Comparison of ENCODE assay signal across 25 cellular contexts in genomic region chr6:41688256-41688965, GRCh38. TPM values are rescaled to one million over a fixed set of nuclear protein-coding genes. Genes with fewer than 3 reads are reported as not detected.
DNase-seq lines count a peak whose midpoint lies in the region; ATAC-seq and TF ChIP-seq lines count a peak whose summit lies in the region.
"Had no signal": no experiment of that assay in that cellular context is flagged by ENCODE, and none has a peak within 500 bp of the region (broad histone marks: within the 10 kb centered on the region; RNA-seq: fewer than 3 reads in every experiment).

No MANE protein-coding gene starts in this region.

- H3K79me2 ChIP-seq in neural progenitor cell (ENCODE audit: low read depth): no peaks in the 10 kb centered on the region

- H3K9me3 Mint-ChIP-seq in neural progenitor cell: no peaks in the 10 kb centered on the region
- H3K9me3 Mint-ChIP-seq in type B pancreatic cell: no peaks in the 10 kb centered on the region
- H3K9me3 Mint-ChIP-seq: CD8-positive, alpha-beta T cell; nephron; stimulated activated naive CD8-positive, alpha-beta T cell treated with anti-CD3 and anti-CD28 coated beads, Interleukin-15, Interleukin-2, amounts not matched to agents 100 ng/mL and 50 ng/mL, for 24 hours had no signal

- no peaks in the 10 kb centered on the region for H3K36me3 Mint-ChIP-seq in neural progenitor cell
- no peaks in the 10 kb centered on the region for H3K36me3 Mint-ChIP-seq in type B pancreatic cell

- no peak overlapping the region for H3K4me3 ChIP-seq in heart left ventricle
- no peak overlapping the region for H3K4me3 ChIP-seq in right cardiac atrium (ENCODE audit: low read length)
- H3K4me3 ChIP-seq in neural progenitor cell: no peak overlapping the region
- H3K4me3 ChIP-seq: left lung, vagina had no signal

- H2AFZ ChIP-seq in neural progenitor cell (replicated peaks): no peak overlapping the region

- no peak overlapping the region for H3K9ac ChIP-seq in neural progenitor cell

- no peak for TF ChIP-seq POLR2A in heart left ventricle (IDR thresholded peaks at IDR 0.05)

- 59 to 81% (median 67%) methylated on average over 5 of the region's 5 CpGs for WGBS in heart left ventricle, 4 donors
- WGBS in right cardiac atrium: 80% methylated on average over 5 of the region's 5 CpGs

- H3K4me3 Mint-ChIP-seq in neural progenitor cell: no peak overlapping the region
- no peak overlapping the region for H3K4me3 Mint-ChIP-seq in type B pancreatic cell
- H3K4me3 Mint-ChIP-seq: CD8-positive, alpha-beta T cell; nephron; stimulated activated naive CD8-positive, alpha-beta T cell treated with anti-CD3 and anti-CD28 coated beads, Interleukin-15, Interleukin-2, amounts not matched to agents 100 ng/mL and 50 ng/mL, for 24 hours had no signal

- H3K9me3 ChIP-seq in heart left ventricle (no peaks in the 10 kb centered on the region), right cardiac atrium (ENCODE audit: control insufficient read depth, low read length) (no peaks in the 10 kb centered on the region), neural progenitor cell (ENCODE audit: low read depth) (no peaks in the 10 kb centered on the region)
- H3K9me3 ChIP-seq: left lung, vagina had no signal

- peak overlapping the region; percentile 97 for H3K27ac Mint-ChIP-seq in neural progenitor cell
- peak overlapping the region; percentile 17 for H3K27ac Mint-ChIP-seq in type B pancreatic cell
- H3K27ac Mint-ChIP-seq: CD8-positive, alpha-beta T cell; stimulated activated naive CD8-positive, alpha-beta T cell treated with anti-CD3 and anti-CD28 coated beads, Interleukin-15, Interleukin-2, amounts not matched to agents 100 ng/mL and 50 ng/mL, for 24 hours had no signal

- TF ChIP-seq CTCF in heart left ventricle (IDR thresholded peaks at IDR 0.05): no peak
- TF ChIP-seq CTCF in neural progenitor cell (IDR thresholded peaks at IDR 0.05): no peak
- no peak for TF ChIP-seq CTCF in type B pancreatic cell (conservative IDR thresholded peaks at IDR 0.05)

- H3F3A ChIP-seq in neural progenitor cell (ENCODE audit: low read depth): no peaks in the 10 kb centered on the region

- intact Hi-C loops in heart left ventricle (cut with DNase I) (loop anchor here in 2 of 10 donors (10.0 kb wide), 2 partner anchors 224 to 264 kb away; no protein-coding TSS in a partner anchor), right cardiac atrium (cut with DNase I) (loop anchor here (5.0 to 10.0 kb wide), 3 partner anchors 224 to 321 kb away; no protein-coding TSS in a partner anchor)

- no peaks in the 10 kb centered on the region for H3K27me3 ChIP-seq in heart left ventricle
- H3K27me3 ChIP-seq in right cardiac atrium (ENCODE audit: control insufficient read depth, insufficient read depth): no peaks in the 10 kb centered on the region
- peaks cover 14% of the 10 kb centered on the region for H3K27me3 ChIP-seq in neural progenitor cell
- H3K27me3 ChIP-seq: vagina had no signal

- peak; percentile 20 to 58 (median 42) for ATAC-seq in heart left ventricle
- ATAC-seq in right cardiac atrium: no peak
- ATAC-seq in GM18907 (IDR thresholded peaks at IDR 0.05; ENCODE audit: unreplicated experiment): no peak
- ATAC-seq: CD8-positive, alpha-beta T cell had no signal

- peak in 1 of 5 donors; percentile 36 for DNase-seq in heart left ventricle
- DNase-seq in right cardiac atrium: no peak
- no peak for DNase-seq in neural progenitor cell (ENCODE audit: low spot score)
- DNase-seq in type B pancreatic cell (ENCODE audit: extremely low spot score, unreplicated experiment): no peak
- no peak for DNase-seq in LoVo (ENCODE audit: low spot score)
- DNase-seq in SKM-1 (lab: John Stamatoyannopoulos, UW; ENCODE audit: unreplicated experiment): no peak
- DNase-seq: ACHN; activated CD4-positive, alpha-beta T cell treated with anti-CD3 and anti-CD28 coated beads, Interleukin-2, amount 50 U/mL, for 4 hours; activated T-cell treated with anti-CD3 and anti-CD28 coated beads, Interleukin-2, amount 50 U/mL, for 1 hour; CD8-positive, alpha-beta T cell; cerebellar nuclear complex; DMS79 treated with DMSO at 0.1 percent for 48 hours; NCI-H1436; NCI-H2171 treated with DMSO at 0.1 percent for 48 hours; NCI-H748 treated with DMSO at 0.1 percent for 48 hours; stimulated activated CD4-positive, alpha-beta T cell treated with anti-CD3 and anti-CD28 coated beads, Interleukin-15, amount 100 ng/mL, for 24 hours had no signal

- H3K4me1 ChIP-seq in heart left ventricle (peaks cover 0 to 34% (median 13%) of the 10 kb centered on the region in 12 donors), right cardiac atrium (ENCODE audit: control insufficient read depth, insufficient read depth, low read length) (peaks cover 1% of the 10 kb centered on the region), neural progenitor cell (no peaks in the 10 kb centered on the region)

- H3K27me3 Mint-ChIP-seq in neural progenitor cell (ENCODE audit: insufficient read depth, low read depth): peaks cover 2% of the 10 kb centered on the region
- H3K27me3 Mint-ChIP-seq in type B pancreatic cell: peaks cover 19% of the 10 kb centered on the region
- H3K27me3 Mint-ChIP-seq: stimulated activated naive CD8-positive, alpha-beta T cell treated with anti-CD3 and anti-CD28 coated beads, Interleukin-15, Interleukin-2, amounts not matched to agents 100 ng/mL and 50 ng/mL, for 24 hours had no signal

- peak overlapping the region in 4 of 12 donors; percentile 23 to 51 (median 36) for H3K27ac ChIP-seq in heart left ventricle
- H3K27ac ChIP-seq in right cardiac atrium (ENCODE audit: low read length): no peak overlapping the region
- peak overlapping the region; percentile 89 for H3K27ac ChIP-seq in cingulate gyrus (ENCODE audit: low read depth, low read length)
- H3K27ac ChIP-seq in neural progenitor cell: no peak overlapping the region
- H3K27ac ChIP-seq: left lung, vagina had no signal

- H3K4me1 Mint-ChIP-seq in neural progenitor cell: peaks cover 7% of the 10 kb centered on the region
- peaks cover 15% of the 10 kb centered on the region for H3K4me1 Mint-ChIP-seq in type B pancreatic cell (ENCODE audit: unreplicated experiment)

- H3K4me2 ChIP-seq in neural progenitor cell: no peak overlapping the region

- peaks cover 2 to 72% (median 62%) of the 10 kb centered on the region in 9 donors for H3K36me3 ChIP-seq in heart left ventricle
- no peaks in the 10 kb centered on the region for H3K36me3 ChIP-seq in neural progenitor cell

- no peaks in the 10 kb centered on the region for H4K20me1 ChIP-seq in neural progenitor cell (ENCODE audit: low read depth)

RNA-seq across cellular contexts. Expression of gene TFEB, which starts 47.0 kb away (rescaled TPM):
- total RNA-seq in heart left ventricle (10 to 100 TPM; 26.2 to 47.2 (median 41.1) TPM), right cardiac atrium (10 to 100 TPM; 31.6 to 51.1 (median 46.2) TPM), neural progenitor cell (ENCODE audit: low replicate concordance) (0.13 and 0.46 TPM in 2 replicates), type B pancreatic cell (ENCODE audit: low replicate concordance) (4.6 and 6.2 TPM in 2 replicates)
- polyA plus RNA-seq in heart left ventricle (10 to 100 TPM; 37.7 to 40.1 TPM), right cardiac atrium (33.4 TPM)

RNA-seq across cellular contexts. Expression of gene MDFI, which starts 50.1 kb away (rescaled TPM):
- 1 to 10 TPM in 6 of 9 donors, under 1 TPM in 3; 0.35 to 9.3 (median 2.2) TPM for total RNA-seq in heart left ventricle
- polyA plus RNA-seq in heart left ventricle: 1 to 10 TPM in 1 of 2 donors, under 1 TPM in 1; 0.76 to 2.9 TPM
- 10 to 100 TPM in 2 of 4 donors, 1 to 10 TPM in 2; 8.0 to 11.9 (median 10.0) TPM for total RNA-seq in right cardiac atrium
- polyA plus RNA-seq in right cardiac atrium: 4.9 TPM
- total RNA-seq in neural progenitor cell (ENCODE audit: low replicate concordance): 29.5 and 87.4 TPM in 2 replicates
- 53.9 and 94.5 TPM in 2 replicates for total RNA-seq in type B pancreatic cell (ENCODE audit: low replicate concordance)
- total RNA-seq: CD8-positive, alpha-beta T cell had no signal

RNA-seq across cellular contexts. Expression of gene PGC, which starts 58.8 kb away (rescaled TPM):
- total RNA-seq in heart left ventricle: not detected
- polyA plus RNA-seq in heart left ventricle: 1 to 10 TPM in 1 of 2 donors, not detected in 1; 1.1 TPM
- under 1 TPM in 1 of 4 donors, not detected in 3; 0.42 TPM for total RNA-seq in right cardiac atrium
- polyA plus RNA-seq in right cardiac atrium: 1.00 TPM
- not detected in 2 replicates for total RNA-seq in neural progenitor cell (ENCODE audit: low replicate concordance)
- 3.5 and 56.6 TPM in 2 replicates for total RNA-seq in type B pancreatic cell (ENCODE audit: low replicate concordance)
- total RNA-seq: CD8-positive, alpha-beta T cell; H7; LHCN-M2; renal cortical epithelial cell had no signal

Comparison
In these comparisons a context has a peak if more than half of its experiments do, and no peak if none do; other contexts are left out.
1. ATAC-seq: peak in heart left ventricle (4 of 4); none in right cardiac atrium (0 of 2) and GM18907 (single experiment).